In genomic region chr19:10566408-10566657, GRCh38 we compare ENCODE assay signal across 9 cellular contexts. TPM values are rescaled to one million over a fixed set of nuclear protein-coding genes. Genes with fewer than 3 reads are reported as not detected.
DNase-seq lines count a peak whose midpoint lies in the region; ATAC-seq, FAIRE-seq and TF ChIP-seq lines count a peak whose summit lies in the region.
"Had no signal": no experiment of that assay in that cellular context is flagged by ENCODE, and none has a peak within 500 bp of the region (broad histone marks: within the 10 kb centered on the region; RNA-seq: fewer than 3 reads in every experiment).

No MANE protein-coding gene starts in this region.

- in situ Hi-C loops in GM13977 (cut with MboI; ENCODE audit: low pct_unique_long_range_greater_than_20kb, low sequenced_read_pairs, unreplicated experiment): no loop called here

- peaks cover 9% of the 10 kb centered on the region; the same call in 1 of the 2 replicates for H3F3A ChIP-seq in OCI-LY1 (ENCODE audit: insufficient read depth, low read length)

- H2BK12ac ChIP-seq in H1 (ENCODE audit: low read depth, low read length) (no peak overlapping the region), neuronal stem cell (ENCODE audit: low read length) (no peak overlapping the region)

- H3K4ac ChIP-seq in H1 (replicated peaks; ENCODE audit: insufficient read length, low read depth, low read length) (no peak overlapping the region), neuronal stem cell (ENCODE audit: low read length) (no peak overlapping the region)

- H3K23ac ChIP-seq in H1 (ENCODE audit: insufficient read length): no peak overlapping the region
- H3K23ac ChIP-seq in neuronal stem cell (ENCODE audit: low read depth, low read length, poor library complexity): no peak overlapping the region

- TF ChIP-seq CTCF in C4-2B (conservative IDR thresholded peaks at IDR 0.05) (no peak), OCI-LY1 (IDR thresholded peaks at IDR 0.05; ENCODE audit: low read length) (no peak), H1 (IDR thresholded peaks at IDR 0.05; ENCODE audit: control extremely low read depth in 1 of 3, insufficient read depth in 1 of 3, low read depth in 1 of 3, low read length in 3 of 3) (no peak), GM13977 (IDR thresholded peaks at IDR 0.05; ENCODE audit: extremely low read depth, insufficient read depth, missing control alignments) (no peak)

- DNase-seq in H1 (ENCODE audit: low read depth in 1 of 2, low spot score in 2 of 2): no peak
- DNase-seq in neuronal stem cell (ENCODE audit: low spot score): no peak
- DNase-seq in GM13977 (ENCODE audit: low spot score): no peak
- DNase-seq in NCI-H1048 (lab: John Stamatoyannopoulos, UW): no peak
- DNase-seq in DMS53 (lab: John Stamatoyannopoulos, UW): no peak

- H3K9ac ChIP-seq in OCI-LY1 (ENCODE audit: low read length) (peak overlapping the region; percentile 25; the same call in 1 of the 2 replicates), H1 (replicated peaks in 1 of 4; ENCODE audit: extremely low read depth in 1 of 4, low read depth in 3 of 4, low read length in 3 of 4) (no peak overlapping the region), neuronal stem cell (ENCODE audit: low read depth, low read length, poor library complexity) (no peak overlapping the region)

- H4K5ac ChIP-seq in H1 (ENCODE audit: insufficient read length, low read depth, low read length): no peak overlapping the region

- H3K27ac ChIP-seq in C4-2B (peak overlapping the region; percentile 95), OCI-LY1 (ENCODE audit: low read depth, low read length, poor library complexity, severe bottlenecking) (peak overlapping the region; percentile 86), H1 (ENCODE audit: low read depth, low read length) (no peak overlapping the region), neuronal stem cell (replicated peaks; ENCODE audit: low read length) (no peak overlapping the region)

- H2BK20ac ChIP-seq in H1 (ENCODE audit: low read length): no peak overlapping the region

- POLR2A ChIA-PET in H1 (lab: Charles Lee; ENCODE audit: partially characterized antibody): interaction anchor here (0.6 to 1.4 kb wide), 10 partner anchors 10 to 172 kb away, joined by 3 to 7 read pairs (median 3); no protein-coding TSS in a partner anchor

- no peak for TF ChIP-seq EP300 in H1 (IDR thresholded peaks at IDR 0.05; ENCODE audit: borderline replicate concordance in 1 of 2, low read depth in 2 of 2, low read length in 2 of 2)

- H3K27me3 ChIP-seq in OCI-LY1 (ENCODE audit: insufficient read depth, low read length) (no peaks in the 10 kb centered on the region), H1 (replicated peaks in 1 of 4; ENCODE audit: control insufficient read depth in 3 of 4, extremely low read depth in 1 of 4, insufficient read depth in 3 of 4, low read length in 3 of 4) (peaks cover 0 to 10% (median 7%) of the 10 kb centered on the region in 4 experiments; a peak in 4 of 7 replicates), neuronal stem cell (ENCODE audit: control insufficient read depth in 3 of 3, insufficient read depth in 3 of 3, low read depth in 1 of 3, low read length in 3 of 3) (peaks cover 0 to 18% (median 4%) of the 10 kb centered on the region in 3 experiments)

- H4K20me1 ChIP-seq in OCI-LY1 (ENCODE audit: insufficient read depth, low read length): no peaks in the 10 kb centered on the region
- peaks cover 0 to 4% of the 10 kb centered on the region in 2 experiments for H4K20me1 ChIP-seq in H1 (replicated peaks in 1 of 2; ENCODE audit: control insufficient read depth in 1 of 2, insufficient read depth in 2 of 2, low read length in 2 of 2)

- H4K91ac ChIP-seq in H1 (replicated peaks; ENCODE audit: insufficient read length, low read length): no peak overlapping the region
- H4K91ac ChIP-seq in neuronal stem cell (ENCODE audit: low read depth, low read length, poor library complexity): no peak overlapping the region

- H3K79me2 ChIP-seq in OCI-LY1 (ENCODE audit: insufficient read depth, low read length) (peaks cover 10% of the 10 kb centered on the region), H1 (ENCODE audit: control insufficient read depth in 1 of 2, insufficient read depth in 2 of 2, low read length in 2 of 2) (peaks cover 0 to 10% of the 10 kb centered on the region in 2 experiments; a peak in 2 of 4 replicates)

- H3K14ac ChIP-seq in H1 (ENCODE audit: insufficient read length) (no peak overlapping the region), neuronal stem cell (ENCODE audit: low read length) (no peak overlapping the region)

- H3K4me1 ChIP-seq in OCI-LY1 (ENCODE audit: insufficient read depth, low read length, severe bottlenecking) (peaks cover 38% of the 10 kb centered on the region), H1 (replicated peaks in 1 of 4; ENCODE audit: control insufficient read depth in 3 of 4, insufficient read depth in 4 of 4, low read length in 3 of 4) (peaks cover 0 to 19% (median 9%) of the 10 kb centered on the region in 4 experiments; a peak in 6 of 7 replicates), neuronal stem cell (ENCODE audit: control insufficient read depth in 2 of 2, insufficient read depth in 1 of 2, low read depth in 1 of 2, low read length in 2 of 2) (peaks cover 10 to 14% of the 10 kb centered on the region in 2 donors)

- H3K4me2 ChIP-seq in OCI-LY1 (ENCODE audit: low read length) (peak overlapping the region; percentile 65), H1 (ENCODE audit: insufficient read depth in 1 of 2, low read depth in 2 of 2, low read length in 2 of 2) (peak overlapping the region; percentile 59 to 80), neuronal stem cell (ENCODE audit: insufficient read depth, low read length, poor library complexity, severe bottlenecking) (peak overlapping the region; percentile 63)

- no peak for ATAC-seq in GM19328 (IDR thresholded peaks at IDR 0.05; ENCODE audit: unreplicated experiment)

- H2AK5ac ChIP-seq in H1 (ENCODE audit: low read depth, low read length) (no peak overlapping the region), neuronal stem cell (ENCODE audit: low read depth, low read length) (no peak overlapping the region)

- H4K8ac ChIP-seq in H1 (ENCODE audit: extremely low read depth, insufficient read depth, low read length): no peak overlapping the region
- H4K8ac ChIP-seq in neuronal stem cell (ENCODE audit: low read depth, low read length): no peak overlapping the region

- CTCF ChIA-PET in H1 (lab: Charles Lee; ENCODE audit: partially characterized antibody): interaction anchor here (1.1 to 2.5 kb wide), 4 partner anchors 10 to 78 kb away, joined by 4 to 11 read pairs (median 5); no protein-coding TSS in a partner anchor

- H3K9me3 ChIP-seq in OCI-LY1 (ENCODE audit: low read length) (no peaks in the 10 kb centered on the region), H1 (ENCODE audit: insufficient read depth in 2 of 2, low read depth in 1 of 2, low read length in 1 of 2) (no peaks in the 10 kb centered on the region), neuronal stem cell (replicated peaks in 1 of 2; ENCODE audit: control insufficient read depth in 2 of 2, insufficient read depth in 1 of 2, low read depth in 1 of 2, low read length in 2 of 2) (no peaks in the 10 kb centered on the region)

- no peak for TF ChIP-seq POLR2A in H1 (IDR thresholded peaks at IDR 0.05; ENCODE audit: control extremely low read depth in 1 of 2, low read depth in 2 of 2, low read length in 2 of 2)

- H2BK15ac ChIP-seq in H1 (ENCODE audit: low read length) (no peak overlapping the region), neuronal stem cell (ENCODE audit: low read length) (no peak overlapping the region)

- WGBS in H1 (ENCODE audit: extremely low coverage in 1 of 2, insufficient coverage in 1 of 2, insufficient read length in 1 of 2, insufficient replicate concordance in 2 of 2, low coverage in 1 of 2, low lambda C conversion rate in 2 of 2, missing lambda C conversion rate in 1 of 2), 2 experiments: 41% methylated on average over 4 of the region's 4 CpGs; no CpG with 5 or more reads in 1 of the 2 experiments
- WGBS in neuronal stem cell (ENCODE audit: extremely low coverage in 2 of 2, insufficient read length in 2 of 2, insufficient replicate concordance in 1 of 2), 2 donors: no CpG with 5 or more reads among the region's 4 CpGs

- TF ChIP-seq RAD21 in H1 (IDR thresholded peaks at IDR 0.05 in 1 of 2, conservative IDR thresholded peaks at IDR 0.05 in 1 of 2; ENCODE audit: low read depth in 2 of 2, low read length in 2 of 2): no peak

- no peak overlapping the region for H2AFZ ChIP-seq in OCI-LY1 (ENCODE audit: low read length)
- no peak overlapping the region for H2AFZ ChIP-seq in H1 (ENCODE audit: low read length)
- peak overlapping the region; percentile 94 for H2AFZ ChIP-seq in neuronal stem cell (ENCODE audit: low read length)

- H3K4me3 ChIP-seq in OCI-LY1 (ENCODE audit: low read depth, low read length, poor library complexity, severe bottlenecking) (peak overlapping the region; percentile 45), H1 (ENCODE audit: extremely low read depth in 1 of 4, insufficient read depth in 2 of 4, low read depth in 3 of 4, low read length in 4 of 4) (peak overlapping the region; percentile 22 to 82 (median 55); a peak in 6 of 8 replicates), neuronal stem cell (ENCODE audit: low read length in 2 of 2) (peak overlapping the region; percentile 75 to 85)

- H3K56ac ChIP-seq in H1 (replicated peaks; ENCODE audit: insufficient read length, low read depth, low read length): no peak overlapping the region

- no peaks in the 10 kb centered on the region for H3K9me2 ChIP-seq in OCI-LY1 (ENCODE audit: low read depth, low read length)

- H2BK120ac ChIP-seq in H1 (replicated peaks; ENCODE audit: low read depth, low read length) (no peak overlapping the region), neuronal stem cell (ENCODE audit: low read depth, low read length) (no peak overlapping the region)

- H3K36me3 ChIP-seq in OCI-LY1 (ENCODE audit: insufficient read depth, low read length) (peaks cover 20% of the 10 kb centered on the region), H1 (ENCODE audit: control insufficient read depth in 2 of 4, insufficient read depth in 4 of 4, low read length in 3 of 4) (peaks cover 2 to 16% (median 4%) of the 10 kb centered on the region in 4 experiments; a peak in 5 of 8 replicates), neuronal stem cell (replicated peaks in 1 of 2; ENCODE audit: control insufficient read depth in 2 of 2, insufficient read depth in 2 of 2, low read length in 2 of 2) (peaks cover 4 to 14% of the 10 kb centered on the region in 2 donors)

- H3K18ac ChIP-seq in H1 (ENCODE audit: extremely low read depth, low read length) (no peak overlapping the region), neuronal stem cell (ENCODE audit: low read length) (no peak overlapping the region)

- peaks cover 4% of the 10 kb centered on the region; the same call in 1 of the 2 replicates for H3K79me1 ChIP-seq in H1 (ENCODE audit: low read depth, low read length)
- peaks cover 5% of the 10 kb centered on the region for H3K79me1 ChIP-seq in neuronal stem cell (ENCODE audit: low read depth, low read length)

- no peak for FAIRE-seq in H1 (lab: Jason Lieb, UNC)
- FAIRE-seq: frontal cortex had no signal

- H3K23me2 ChIP-seq in H1 (ENCODE audit: low read depth, low read length): peaks cover 18% of the 10 kb centered on the region

- H2BK5ac ChIP-seq in H1 (ENCODE audit: low read depth, low read length) (no peak overlapping the region), neuronal stem cell (ENCODE audit: low read length) (peak overlapping the region; percentile 39)

RNA-seq across cellular contexts. Expression of gene KRI1, which starts 0.5 kb away (rescaled TPM):
- 45.2 and 50.1 TPM in 2 replicates for total RNA-seq in H1 (2021; fragmentation: NEBNext Ultra II Directional; extraction: Animal tissue kit (Norgen Biotek cat#: 25700))
- 14.2 and 19.4 TPM in 2 replicates for polyA plus RNA-seq in H1 (2011; rRNA removed)
- 33.2 TPM for polyA plus RNA-seq in H1 (2011; cell fraction: cytosol; rRNA removed)
- polyA plus RNA-seq in H1 (2011; cell fraction: nucleus; rRNA removed): 150 TPM
- polyA plus RNA-seq in H1 (2012, experiment 1 of 2): 44.9 to 63.2 TPM (median 53.9 TPM) in 4 replicates
- polyA plus RNA-seq in H1 (2012, experiment 2 of 2): 23.4 TPM
- 28.4 TPM for polyA plus RNA-seq in H1 (2013, experiment 1 of 2)
- polyA plus RNA-seq in H1 (2013, experiment 2 of 2): 25.8 TPM
- 7.6 and 14.2 TPM in 2 replicates for polyA minus RNA-seq in H1 (2011; rRNA and poly(A)+ RNA removed)
- 31.2 TPM for polyA minus RNA-seq in H1 (2011; cell fraction: cytosol; rRNA and poly(A)+ RNA removed)
- polyA minus RNA-seq in H1 (2011; cell fraction: nucleus; rRNA and poly(A)+ RNA removed): 36.1 TPM
- polyA plus RNA-seq in neuronal stem cell (2013, experiment 1 of 2): 19.4 TPM
- 18.1 TPM for polyA plus RNA-seq in neuronal stem cell (2013, experiment 2 of 2)

RNA-seq across cellular contexts. Expression of gene CDKN2D, which starts 2.4 kb away (rescaled TPM):
- total RNA-seq in H1 (2021; fragmentation: NEBNext Ultra II Directional; extraction: Animal tissue kit (Norgen Biotek cat#: 25700)): 2.6 and 3.0 TPM in 2 replicates
- polyA plus RNA-seq in H1 (2011; rRNA removed): 4.0 and 4.2 TPM in 2 replicates
- 4.6 TPM for polyA plus RNA-seq in H1 (2011; cell fraction: cytosol; rRNA removed)
- 2.4 TPM for polyA plus RNA-seq in H1 (2011; cell fraction: nucleus; rRNA removed)
- polyA plus RNA-seq in H1 (2012, experiment 1 of 2): 2.8 to 4.1 TPM (median 2.9 TPM) in 4 replicates
- polyA plus RNA-seq in H1 (2012, experiment 2 of 2): 2.1 TPM
- 1.4 TPM for polyA plus RNA-seq in H1 (2013, experiment 1 of 2)
- 1.3 TPM for polyA plus RNA-seq in H1 (2013, experiment 2 of 2)
- 0.91 and 0.93 TPM in 2 replicates for polyA minus RNA-seq in H1 (2011; rRNA and poly(A)+ RNA removed)
- 1.8 TPM for polyA minus RNA-seq in H1 (2011; cell fraction: cytosol; rRNA and poly(A)+ RNA removed)
- 1.1 TPM for polyA minus RNA-seq in H1 (2011; cell fraction: nucleus; rRNA and poly(A)+ RNA removed)
- polyA plus RNA-seq in neuronal stem cell (2013, experiment 1 of 2): 2.9 TPM
- 2.6 TPM for polyA plus RNA-seq in neuronal stem cell (2013, experiment 2 of 2)

RNA-seq across cellular contexts. Expression of gene AP1M2, which starts 20.8 kb away (rescaled TPM):
- total RNA-seq in H1 (2021; fragmentation: NEBNext Ultra II Directional; extraction: Animal tissue kit (Norgen Biotek cat#: 25700)): 140 and 141 TPM in 2 replicates
- 161 and 205 TPM in 2 replicates for polyA plus RNA-seq in H1 (2011; rRNA removed)
- 177 TPM for polyA plus RNA-seq in H1 (2011; cell fraction: cytosol; rRNA removed)
- 187 TPM for polyA plus RNA-seq in H1 (2011; cell fraction: nucleus; rRNA removed)
- 84.6 to 161 TPM (median 155 TPM) in 4 replicates for polyA plus RNA-seq in H1 (2012, experiment 1 of 2)
- polyA plus RNA-seq in H1 (2012, experiment 2 of 2): 267 TPM
- 62.8 TPM for polyA plus RNA-seq in H1 (2013, experiment 1 of 2)
- polyA plus RNA-seq in H1 (2013, experiment 2 of 2): 59.0 TPM
- 247 and 253 TPM in 2 replicates for polyA minus RNA-seq in H1 (2011; rRNA and poly(A)+ RNA removed)
- 115 TPM for polyA minus RNA-seq in H1 (2011; cell fraction: cytosol; rRNA and poly(A)+ RNA removed)
- polyA minus RNA-seq in H1 (2011; cell fraction: nucleus; rRNA and poly(A)+ RNA removed): 78.3 TPM
- polyA plus RNA-seq in neuronal stem cell (2013, experiment 1 of 2): 0.29 TPM
- 0.25 TPM for polyA plus RNA-seq in neuronal stem cell (2013, experiment 2 of 2)

RNA-seq across cellular contexts. Expression of gene ATG4D, which starts 22.6 kb away (rescaled TPM):
- 43.7 and 51.4 TPM in 2 replicates for total RNA-seq in H1 (2021; fragmentation: NEBNext Ultra II Directional; extraction: Animal tissue kit (Norgen Biotek cat#: 25700))
- 39.6 and 68.7 TPM in 2 replicates for polyA plus RNA-seq in H1 (2011; rRNA removed)
- 38.0 TPM for polyA plus RNA-seq in H1 (2011; cell fraction: cytosol; rRNA removed)
- polyA plus RNA-seq in H1 (2011; cell fraction: nucleus; rRNA removed): 60.1 TPM
- 43.5 to 57.9 TPM (median 44.9 TPM) in 4 replicates for polyA plus RNA-seq in H1 (2012, experiment 1 of 2)
- 64.1 TPM for polyA plus RNA-seq in H1 (2012, experiment 2 of 2)
- 33.0 TPM for polyA plus RNA-seq in H1 (2013, experiment 1 of 2)
- 29.6 TPM for polyA plus RNA-seq in H1 (2013, experiment 2 of 2)
- polyA minus RNA-seq in H1 (2011; rRNA and poly(A)+ RNA removed): 19.1 and 31.9 TPM in 2 replicates
- 38.1 TPM for polyA minus RNA-seq in H1 (2011; cell fraction: cytosol; rRNA and poly(A)+ RNA removed)
- 26.4 TPM for polyA minus RNA-seq in H1 (2011; cell fraction: nucleus; rRNA and poly(A)+ RNA removed)
- 25.1 TPM for polyA plus RNA-seq in neuronal stem cell (2013, experiment 1 of 2)
- polyA plus RNA-seq in neuronal stem cell (2013, experiment 2 of 2): 24.7 TPM

RNA-seq across cellular contexts. Expression of gene S1PR5, which starts 49.1 kb away (rescaled TPM):
- total RNA-seq in H1 (2021; fragmentation: NEBNext Ultra II Directional; extraction: Animal tissue kit (Norgen Biotek cat#: 25700)): 8.6 and 8.7 TPM in 2 replicates
- 2.4 and 3.6 TPM in 2 replicates for polyA plus RNA-seq in H1 (2011; rRNA removed)
- 2.7 TPM for polyA plus RNA-seq in H1 (2011; cell fraction: cytosol; rRNA removed)
- polyA plus RNA-seq in H1 (2011; cell fraction: nucleus; rRNA removed): 2.3 TPM
- polyA plus RNA-seq in H1 (2012, experiment 1 of 2): 2.7 to 3.3 TPM (median 2.9 TPM) in 4 replicates
- 2.2 TPM for polyA plus RNA-seq in H1 (2012, experiment 2 of 2)
- 14.0 TPM for polyA plus RNA-seq in H1 (2013, experiment 1 of 2)
- 16.1 TPM for polyA plus RNA-seq in H1 (2013, experiment 2 of 2)
- polyA minus RNA-seq in H1 (2011; rRNA and poly(A)+ RNA removed): 0.46 and 0.63 TPM in 2 replicates
- 1.8 TPM for polyA minus RNA-seq in H1 (2011; cell fraction: cytosol; rRNA and poly(A)+ RNA removed)
- 2.0 TPM for polyA minus RNA-seq in H1 (2011; cell fraction: nucleus; rRNA and poly(A)+ RNA removed)
- polyA plus RNA-seq in neuronal stem cell (2013, experiment 1 of 2): 5.2 TPM
- polyA plus RNA-seq in neuronal stem cell (2013, experiment 2 of 2): 5.2 TPM

Comparison
In these comparisons a context has a peak if more than half of its experiments do, and no peak if none do; other contexts are left out.
1. H3K27ac ChIP-seq: peak in C4-2B (single experiment) and OCI-LY1 (single experiment); none in H1 (single experiment) and neuronal stem cell (single experiment).
2. Peak in every context shown above with its lines, with median percentiles within 50 percentile points of each other: H3K4me2 ChIP-seq and H3K4me3 ChIP-seq.